11 cellular contexts compared by ENCODE assay signal in the genomic region with DNA sequence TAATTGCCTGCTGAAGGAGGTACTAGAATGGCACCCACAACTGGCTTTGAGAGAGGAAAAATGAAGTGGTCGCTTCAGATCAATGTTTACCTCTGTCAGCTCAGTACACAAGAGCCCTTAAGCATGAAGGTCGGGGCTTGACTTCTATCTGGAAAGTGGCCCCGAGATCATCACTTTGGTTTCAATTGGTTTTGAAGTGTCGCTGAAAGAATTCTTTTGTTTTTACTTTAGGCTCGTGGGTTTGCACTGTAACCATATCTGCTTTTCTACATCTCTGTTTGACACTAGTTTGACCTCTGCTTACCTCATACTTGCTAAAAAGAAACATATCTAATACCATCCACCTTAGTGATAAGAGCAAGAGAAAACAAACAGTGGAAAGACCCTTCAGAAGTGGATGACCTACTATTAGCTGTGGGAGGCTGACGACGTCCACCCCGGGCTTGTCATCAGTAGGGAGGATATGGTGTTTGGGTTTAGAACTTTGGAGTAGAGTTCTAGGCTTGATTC.
DNase-seq lines count a peak whose midpoint lies in the region; ATAC-seq, FAIRE-seq and TF ChIP-seq lines count a peak whose summit lies in the region.
"Had no signal": no experiment of that assay in that cellular context is flagged by ENCODE, and none has a peak within 500 bp of the region (broad histone marks: within the 10 kb centered on the region; RNA-seq: fewer than 3 reads in every experiment).

No MANE protein-coding gene starts in this region.

- BruUV-seq in K562 (replicated peaks; lab: Mats Ljungman, UMichigan): no TSS peak

- CTCF ChIA-PET in K562 (lab: Yijun Ruan, JAX; ENCODE audit: low intra/inter-chr PET ratio): no interaction called here

- no peak overlapping the region for H2AFZ ChIP-seq in K562 (ENCODE audit: low read depth, low read length)

- no peaks in the 10 kb centered on the region for H3K27me3 ChIP-seq in K562 (ENCODE audit: control insufficient read depth in 2 of 2, insufficient read depth in 2 of 2, low read length in 2 of 2)
- H3K27me3 ChIP-seq: stomach had no signal

- POLR2A ChIA-PET in K562 (lab: Yijun Ruan, JAX): no interaction called here

- no peak overlapping the region for H3K27ac ChIP-seq in K562 (ENCODE audit: extremely low read depth, low read depth, low read length)
- H3K27ac ChIP-seq: stomach had no signal

- ATAC-seq in GM19463 (IDR thresholded peaks at IDR 0.05; ENCODE audit: unreplicated experiment): peak; percentile 49
- no peak for ATAC-seq in K562
- ATAC-seq in HG03280 (IDR thresholded peaks at IDR 0.05; ENCODE audit: unreplicated experiment): no peak
- no peak for ATAC-seq in left cardiac atrium

- H3K79me2 ChIP-seq in K562 (ENCODE audit: control insufficient read depth, insufficient read depth, low read length): no peaks in the 10 kb centered on the region

- in situ Hi-C loops in K562 (cut with MboI): no loop called here

- TF ChIP-seq CTCF in GM12865 (IDR thresholded peaks at IDR 0.05; ENCODE audit: insufficient read depth, low read depth, low read length, missing control alignments) (no peak), K562 (IDR thresholded peaks at IDR 0.05 in 2 of 3, conservative IDR thresholded peaks at IDR 0.05 in 1 of 3; ENCODE audit: insufficient read depth in 2 of 3, low read depth in 1 of 3, low read length in 3 of 3) (no peak)

- no peaks in the 10 kb centered on the region for H3K36me3 ChIP-seq in K562 (ENCODE audit: control insufficient read depth, insufficient read depth, low read length)
- H3K36me3 ChIP-seq: stomach had no signal

- WGBS in K562 (ENCODE audit: insufficient coverage, low coverage, missing lambda C conversion rate): 0% methylated on average over 8 of the region's 8 CpGs

- no peaks in the 10 kb centered on the region for H3K9me1 ChIP-seq in K562 (ENCODE audit: control insufficient read depth, insufficient read depth, low read length)

- no peaks in the 10 kb centered on the region for H4K20me1 ChIP-seq in K562 (replicated peaks; ENCODE audit: control insufficient read depth, insufficient read depth, low read length)

- no peak for TF ChIP-seq RAD21 in K562 (CRISPR knock-in tag; conservative IDR thresholded peaks at IDR 0.05 in 1 of 2, IDR thresholded peaks at IDR 0.05 in 1 of 2)

- intact Hi-C loops in K562 (cut with micrococcal nuclease) (loop anchor here (10.0 kb wide), 1 partner anchor 59 kb away; no protein-coding TSS in a partner anchor), left cardiac atrium (cut with DNase I) (no loop called here)

- TF ChIP-seq EP300 in K562 (IDR thresholded peaks at IDR 0.05; ENCODE audit: low read length): no peak

- FAIRE-seq in K562 (lab: Jason Lieb, UNC): no peak

- no peak overlapping the region for H3K4me3 ChIP-seq in GM12865 (ENCODE audit: low read depth, low read length)
- no peak overlapping the region for H3K4me3 ChIP-seq in K562
- H3K4me3 ChIP-seq: lung, stomach had no signal

- no peak overlapping the region for H3K4me2 ChIP-seq in K562 (ENCODE audit: insufficient read depth, low read length)

- no peaks in the 10 kb centered on the region for H3K4me1 ChIP-seq in K562 (replicated peaks in 1 of 2; ENCODE audit: control insufficient read depth in 2 of 2, insufficient read depth in 2 of 2, low read length in 2 of 2)
- H3K4me1 ChIP-seq: stomach had no signal

- peak; percentile 24 for DNase-seq in GM12865 (ENCODE audit: low read depth)
- peak; percentile 72 for DNase-seq in M059J (ENCODE audit: low read depth)
- no peak for DNase-seq in K562 (ENCODE audit: extremely low read depth in 1 of 4, low spot score in 3 of 4)
- DNase-seq in SK-N-DZ (ENCODE audit: low spot score): no peak
- DNase-seq in anterior cingulate cortex (lab: John Stamatoyannopoulos, UW): no peak
- no peak for DNase-seq in left cardiac atrium
- DNase-seq: NCI-H748 treated with DMSO at 0.1 percent for 48 hours, stomach had no signal

- H3K9ac ChIP-seq in K562 (ENCODE audit: insufficient read depth in 1 of 2, low read depth in 2 of 2, low read length in 2 of 2): no peak overlapping the region

- H3K9me3 ChIP-seq in K562 (replicated peaks; ENCODE audit: control insufficient read depth, insufficient read depth, low read depth, low read length): no peaks in the 10 kb centered on the region
- H3K9me3 ChIP-seq: stomach had no signal

- TF ChIP-seq POLR2A in K562 (conservative IDR thresholded peaks at IDR 0.05): no peak

TF ChIP-seq in K562, 482 proteins besides CTCF, POLR2A, EP300 and RAD21:
- TF ChIP-seq NR2C1 (IDR thresholded peaks at IDR 0.05) (no peak), NR2C1 (tag; IDR thresholded peaks at IDR 0.05) (no peak), TRIM28 (IDR thresholded peaks at IDR 0.05) (no peak), MAX (CRISPR knock-in tag; IDR thresholded peaks at IDR 0.05) (no peak), SUPT5H (IDR thresholded peaks at IDR 0.05) (no peak), FOXJ2 (tag; IDR thresholded peaks at IDR 0.05) (peak; percentile 44; the same call in 1 of the 2 replicates)
- TF ChIP-seq, protein P1, sequence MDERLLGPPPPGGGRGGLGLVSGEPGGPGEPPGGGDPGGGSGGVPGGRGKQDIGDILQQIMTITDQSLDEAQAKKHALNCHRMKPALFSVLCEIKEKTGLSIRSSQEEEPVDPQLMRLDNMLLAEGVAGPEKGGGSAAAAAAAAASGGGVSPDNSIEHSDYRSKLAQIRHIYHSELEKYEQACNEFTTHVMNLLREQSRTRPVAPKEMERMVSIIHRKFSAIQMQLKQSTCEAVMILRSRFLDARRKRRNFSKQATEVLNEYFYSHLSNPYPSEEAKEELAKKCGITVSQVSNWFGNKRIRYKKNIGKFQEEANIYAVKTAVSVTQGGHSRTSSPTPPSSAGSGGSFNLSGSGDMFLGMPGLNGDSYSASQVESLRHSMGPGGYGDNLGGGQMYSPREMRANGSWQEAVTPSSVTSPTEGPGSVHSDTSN (CRISPR knock-in tag; IDR thresholded peaks at IDR 0.05; ENCODE audit: low read depth): no peak
- TF ChIP-seq, protein P1 (tag; conservative IDR thresholded peaks at IDR 0.05; ENCODE audit: low read depth): no peak
- TF ChIP-seq, protein P2, sequence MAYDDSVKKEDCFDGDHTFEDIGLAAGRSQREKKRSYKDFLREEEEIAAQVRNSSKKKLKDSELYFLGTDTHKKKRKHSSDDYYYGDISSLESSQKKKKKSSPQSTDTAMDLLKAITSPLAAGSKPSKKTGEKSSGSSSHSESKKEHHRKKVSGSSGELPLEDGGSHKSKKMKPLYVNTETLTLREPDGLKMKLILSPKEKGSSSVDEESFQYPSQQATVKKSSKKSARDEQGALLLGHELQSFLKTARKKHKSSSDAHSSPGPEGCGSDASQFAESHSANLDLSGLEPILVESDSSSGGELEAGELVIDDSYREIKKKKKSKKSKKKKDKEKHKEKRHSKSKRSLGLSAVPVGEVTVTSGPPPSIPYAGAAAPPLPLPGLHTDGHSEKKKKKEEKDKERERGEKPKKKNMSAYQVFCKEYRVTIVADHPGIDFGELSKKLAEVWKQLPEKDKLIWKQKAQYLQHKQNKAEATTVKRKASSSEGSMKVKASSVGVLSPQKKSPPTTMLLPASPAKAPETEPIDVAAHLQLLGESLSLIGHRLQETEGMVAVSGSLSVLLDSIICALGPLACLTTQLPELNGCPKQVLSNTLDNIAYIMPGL (CRISPR knock-in tag; IDR thresholded peaks at IDR 0.05): no peak

Comparison
In these comparisons a context has a peak if more than half of its experiments do, and no peak if none do; other contexts are left out.
1. DNase-seq: peak in GM12865 (single experiment) and M059J (single experiment); none in K562 (0 of 4), SK-N-DZ (single experiment), anterior cingulate cortex (0 of 58) and left cardiac atrium (single experiment).